Comparison of ENCODE assay signal across 17 cellular contexts in the genomic region with DNA sequence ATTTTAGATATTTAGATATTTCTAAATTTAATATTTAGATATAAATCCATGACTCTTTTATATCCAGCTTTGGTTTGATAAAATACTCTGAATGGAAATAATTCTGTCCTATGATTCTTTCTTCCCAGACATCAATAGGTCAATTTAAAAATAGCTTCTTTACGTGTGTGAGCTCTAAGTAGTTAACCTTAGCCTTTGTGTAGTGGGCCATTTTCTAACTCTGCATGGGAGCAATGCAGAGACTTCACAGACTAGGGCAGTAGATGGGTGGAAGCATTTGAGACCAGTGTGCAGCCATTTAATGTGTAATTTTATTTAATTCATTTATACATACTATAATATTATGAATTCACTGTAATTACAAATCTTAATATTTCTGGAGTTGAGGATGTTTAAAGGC. TPM values are rescaled to one million over a fixed set of nuclear protein-coding genes. Genes with fewer than 3 reads are reported as not detected.
DNase-seq lines count a peak whose midpoint lies in the region; ATAC-seq, FAIRE-seq and TF ChIP-seq lines count a peak whose summit lies in the region.
"Had no signal": no experiment of that assay in that cellular context is flagged by ENCODE, and none has a peak within 500 bp of the region (broad histone marks: within the 10 kb centered on the region; RNA-seq: fewer than 3 reads in every experiment).

No MANE protein-coding gene starts in this region.

- H3K36me3 ChIP-seq in DND-41 (ENCODE audit: insufficient read depth, low read length): no peaks in the 10 kb centered on the region
- no peaks in the 10 kb centered on the region for H3K36me3 ChIP-seq in GM12878 (ENCODE audit: control insufficient read depth in 2 of 2, insufficient read depth in 2 of 2, low read length in 1 of 2)
- no peaks in the 10 kb centered on the region for H3K36me3 ChIP-seq in neural progenitor cell
- H3K36me3 ChIP-seq: BLaER1 had no signal

- FAIRE-seq in GM12878 (lab: Jason Lieb, UNC): no peak
- FAIRE-seq: GM12891 had no signal

- TF ChIP-seq POLR2A in GM12878 (IDR thresholded peaks at IDR 0.05; ENCODE audit: low read depth, low read length): no peak

- H3K9ac ChIP-seq in DND-41 (ENCODE audit: low read depth, low read length) (peak overlapping the region; percentile 47; the same call in 1 of the 2 replicates), GM12878 (ENCODE audit: control insufficient read depth, insufficient read depth, low read length) (no peak overlapping the region), neural progenitor cell (no peak overlapping the region)
- H3K9ac ChIP-seq: BLaER1 had no signal

- CTCF ChIA-PET in GM12878 (lab: Yijun Ruan, JAX): interaction anchor here (1.0 to 3.8 kb wide), 6 partner anchors 13 to 97 kb away, joined by 4 to 15 read pairs (median 7); no protein-coding TSS in a partner anchor

- H3K4me3 ChIP-seq in DND-41 (ENCODE audit: low read depth in 1 of 2, low read length in 2 of 2): no peak overlapping the region
- no peak overlapping the region for H3K4me3 ChIP-seq in GM12878
- H3K4me3 ChIP-seq in neural progenitor cell: no peak overlapping the region
- H3K4me3 ChIP-seq: BLaER1, GM23338 had no signal

- SMC1A ChIA-PET in GM12878 (lab: Charles Lee; ENCODE audit: uncharacterized antibody, unreplicated experiment): interaction anchor here (0.7 to 8.3 kb wide), 16 partner anchors 9 to 98 kb away, joined by 3 to 87 read pairs (median 4); no protein-coding TSS in a partner anchor

- 8% methylated on average over 1 of the region's 1 CpG for WGBS in GM12878 (ENCODE audit: insufficient coverage, insufficient replicate concordance, low lambda C conversion rate, missing lambda C conversion rate)

- H3K9me3 Mint-ChIP-seq in neural progenitor cell: no peaks in the 10 kb centered on the region
- H3K9me3 Mint-ChIP-seq: GM23338, IgD-negative memory B cell had no signal

- peak; percentile 9 for DNase-seq in DMS53 (lab: John Stamatoyannopoulos, UW)
- DNase-seq in DMS53 treated with DMSO at 0.1 percent for 48 hours (lab: John Stamatoyannopoulos, UW; ENCODE audit: unreplicated experiment): no peak
- DNase-seq in DND-41: no peak
- DNase-seq in GM12878 (ENCODE audit: low read depth, low spot score): no peak
- DNase-seq in neural progenitor cell (ENCODE audit: low spot score): no peak
- DNase-seq in activated gamma-delta T cell (lab: John Stamatoyannopoulos, UW): no peak
- no peak for DNase-seq in DMS79 treated with DMSO at 0.1 percent for 48 hours (lab: John Stamatoyannopoulos, UW)
- DNase-seq: AML-193, H7, KG1 had no signal

- no peak for TF ChIP-seq RAD21 in GM12878 (IDR thresholded peaks at IDR 0.05; ENCODE audit: insufficient read depth, low read depth, low read length)

- H3K4me1 Mint-ChIP-seq in neural progenitor cell: peaks cover 31% of the 10 kb centered on the region
- H3K4me1 Mint-ChIP-seq: IgD-negative memory B cell had no signal

- POLR2A ChIA-PET in GM12878 (lab: Charles Lee): interaction anchor here (0.6 to 6.4 kb wide), 7 partner anchors 8 to 323 kb away, joined by 3 to 60 read pairs (median 9); no protein-coding TSS in a partner anchor

- H3K9me3 ChIP-seq in DND-41 (ENCODE audit: insufficient read depth, low read length, severe bottlenecking) (no peaks in the 10 kb centered on the region), GM12878 (replicated peaks; ENCODE audit: control insufficient read depth, insufficient read depth, low read length) (no peaks in the 10 kb centered on the region), neural progenitor cell (ENCODE audit: low read depth) (no peaks in the 10 kb centered on the region)
- H3K9me3 ChIP-seq: BLaER1 had no signal

- RAD21 ChIA-PET in GM12878 (lab: Charles Lee; ENCODE audit: unreplicated experiment): interaction anchor here (1.3 to 9.4 kb wide), 8 partner anchors 11 to 139 kb away, joined by 4 to 101 read pairs (median 8); partner anchors contain the start of gene SVIP

- TF ChIP-seq EP300 in GM12878 (IDR thresholded peaks at IDR 0.05; ENCODE audit: borderline replicate concordance in 1 of 2, control insufficient read depth in 1 of 2, low read depth in 2 of 2, low read length in 2 of 2): no peak

- H3K27ac Mint-ChIP-seq in neural progenitor cell: peak overlapping the region; percentile 93
- H3K27ac Mint-ChIP-seq: IgD-negative memory B cell had no signal

- H3K79me2 ChIP-seq in DND-41 (ENCODE audit: insufficient read depth, low read length) (no peaks in the 10 kb centered on the region), GM12878 (ENCODE audit: control insufficient read depth, insufficient read depth, low read length) (no peaks in the 10 kb centered on the region), neural progenitor cell (ENCODE audit: low read depth) (no peaks in the 10 kb centered on the region)

- in situ Hi-C loops in GM12878 (cut with MboI): no loop called here

- no TSS peak for BruUV-seq in GM12878 (replicated peaks; lab: Mats Ljungman, UMichigan)

- H3K27ac ChIP-seq in DND-41 (ENCODE audit: low read length): no peak overlapping the region; the same call in 1 of the 2 replicates
- no peak overlapping the region for H3K27ac ChIP-seq in GM12878 (ENCODE audit: control insufficient read depth, insufficient read depth)
- no peak overlapping the region for H3K27ac ChIP-seq in neural progenitor cell
- H3K27ac ChIP-seq: 22Rv1, BLaER1 had no signal

- H2AFZ ChIP-seq in DND-41 (ENCODE audit: low read depth, low read length) (peak overlapping the region; percentile 52; the same call in 1 of the 2 replicates), GM12878 (ENCODE audit: control insufficient read depth, low read depth, low read length) (no peak overlapping the region), neural progenitor cell (replicated peaks) (no peak overlapping the region)

- H3K27me3 Mint-ChIP-seq in neural progenitor cell (ENCODE audit: insufficient read depth, low read depth): no peaks in the 10 kb centered on the region
- H3K27me3 Mint-ChIP-seq: IgD-negative memory B cell had no signal

- H4K20me1 ChIP-seq in DND-41 (ENCODE audit: insufficient read depth, low read length) (no peaks in the 10 kb centered on the region), GM12878 (ENCODE audit: control insufficient read depth, insufficient read depth) (no peaks in the 10 kb centered on the region), neural progenitor cell (ENCODE audit: low read depth) (no peaks in the 10 kb centered on the region)
- H4K20me1 ChIP-seq: BLaER1 had no signal

- H3K4me2 ChIP-seq in DND-41 (ENCODE audit: insufficient read depth, low read length) (no peak overlapping the region), GM12878 (ENCODE audit: control insufficient read depth, insufficient read depth) (no peak overlapping the region), neural progenitor cell (no peak overlapping the region)
- H3K4me2 ChIP-seq: GM23338 had no signal

- H3K4me1 ChIP-seq in DND-41 (ENCODE audit: insufficient read depth, low read length): peaks cover 8% of the 10 kb centered on the region
- no peaks in the 10 kb centered on the region for H3K4me1 ChIP-seq in GM12878 (ENCODE audit: control insufficient read depth, insufficient read depth, low read length)
- H3K4me1 ChIP-seq in neural progenitor cell: peaks cover 10% of the 10 kb centered on the region

- intact Hi-C loops in GM12878 (cut with micrococcal nuclease; ENCODE audit: unreplicated experiment): no loop called here

- H3F3A ChIP-seq in neural progenitor cell (ENCODE audit: low read depth): no peaks in the 10 kb centered on the region

- no peaks in the 10 kb centered on the region for H3K27me3 ChIP-seq in DND-41 (ENCODE audit: insufficient read depth, low read length, poor library complexity)
- no peaks in the 10 kb centered on the region for H3K27me3 ChIP-seq in GM12878 (replicated peaks in 1 of 2; ENCODE audit: control insufficient read depth in 2 of 2, insufficient read depth in 2 of 2, low read length in 1 of 2)
- no peaks in the 10 kb centered on the region for H3K27me3 ChIP-seq in neural progenitor cell
- H3K27me3 ChIP-seq: BLaER1 had no signal

- no peaks in the 10 kb centered on the region for H3K36me3 Mint-ChIP-seq in neural progenitor cell
- H3K36me3 Mint-ChIP-seq: IgD-negative memory B cell had no signal

- no peak for ATAC-seq in DND-41 (ENCODE audit: insufficient read depth, low read depth)
- ATAC-seq in GM12878: 0 out of 3 replicates have a peak, but pooled peaks have one; percentile 27
- ATAC-seq in HG03097 (IDR thresholded peaks at IDR 0.05; ENCODE audit: low FRiP score, unreplicated experiment): no peak
- ATAC-seq: GM23338 had no signal

- no peak overlapping the region for H3K4me3 Mint-ChIP-seq in neural progenitor cell
- H3K4me3 Mint-ChIP-seq: GM23338, IgD-negative memory B cell had no signal

- no peak for TF ChIP-seq CTCF in DND-41 (IDR thresholded peaks at IDR 0.05; ENCODE audit: borderline replicate concordance, extremely low read depth, low read length, poor library complexity, severe bottlenecking)
- TF ChIP-seq CTCF in GM12878 (IDR thresholded peaks at IDR 0.05 in 2 of 3, conservative IDR thresholded peaks at IDR 0.05 in 1 of 3; ENCODE audit: control insufficient read depth in 2 of 3, extremely low read depth in 1 of 3, insufficient read depth in 1 of 3, low read depth in 3 of 3, low read length in 3 of 3): no peak
- TF ChIP-seq CTCF in neural progenitor cell (IDR thresholded peaks at IDR 0.05): no peak

RNA-seq across cellular contexts. Expression of gene GAS2, which starts 23.8 kb away (rescaled TPM):
- total RNA-seq in GM12878 (2013; cell fraction: nucleolus; rRNA removed): 96.9 and 104 TPM in 2 replicates
- total RNA-seq in GM12878 (2014; rRNA removed): 19.0 and 24.5 TPM in 2 replicates
- 22.2 and 23.4 TPM in 2 replicates for total RNA-seq in GM12878 (2014; rRNA removed; fragmentation: Illumina TruSeq; extraction: Trizol)
- total RNA-seq in GM12878 (2021): 23.8 and 29.2 TPM in 2 replicates
- 9.2 TPM for polyA plus RNA-seq in GM12878 (2011; ENCODE audit: low read depth)
- polyA plus RNA-seq in GM12878 (2011; rRNA removed): 81.4 and 124 TPM in 2 replicates
- polyA plus RNA-seq in GM12878 (2011; cell fraction: cytosol; rRNA removed): 40.0 and 43.6 TPM in 2 replicates
- polyA plus RNA-seq in GM12878 (2011; cell fraction: nucleus; rRNA removed): 62.4 and 81.1 TPM in 2 replicates
- polyA plus RNA-seq in GM12878 (2012): 7.4 and 9.0 TPM in 2 replicates
- polyA plus RNA-seq in GM12878 (2014; fragmentation: Illumina TruSeq; extraction: Trizol): 18.5 TPM in 2 replicates
- 10 to 100 TPM; 19.9 to 28.9 TPM for polyA plus RNA-seq in GM12878 (2014; fragmentation: Nextera tagmentation; extraction: Ambion mirVana)
- 12.2 and 16.4 TPM in 2 replicates for polyA plus RNA-seq in GM12878 (2014; rRNA removed)
- polyA plus RNA-seq in GM12878 (2016; fragmentation: Nextera tagmentation; extraction: Ambion mirVana): 10 to 100 TPM; 36.4 to 38.4 TPM
- polyA minus RNA-seq in GM12878 (2011; rRNA and poly(A)+ RNA removed): 135 and 140 TPM in 2 replicates
- polyA minus RNA-seq in GM12878 (2011; cell fraction: cytosol; rRNA and poly(A)+ RNA removed): 41.3 and 44.3 TPM in 2 replicates
- polyA minus RNA-seq in GM12878 (2011; cell fraction: nucleus; rRNA and poly(A)+ RNA removed): 154 and 202 TPM in 2 replicates
- 3.0 and 6.4 TPM in 2 replicates for total RNA-seq in neural progenitor cell (ENCODE audit: low replicate concordance)
- total RNA-seq: G401 had no signal
